Comparison of ENCODE assay signal across 17 cellular contexts in the genomic region with DNA sequence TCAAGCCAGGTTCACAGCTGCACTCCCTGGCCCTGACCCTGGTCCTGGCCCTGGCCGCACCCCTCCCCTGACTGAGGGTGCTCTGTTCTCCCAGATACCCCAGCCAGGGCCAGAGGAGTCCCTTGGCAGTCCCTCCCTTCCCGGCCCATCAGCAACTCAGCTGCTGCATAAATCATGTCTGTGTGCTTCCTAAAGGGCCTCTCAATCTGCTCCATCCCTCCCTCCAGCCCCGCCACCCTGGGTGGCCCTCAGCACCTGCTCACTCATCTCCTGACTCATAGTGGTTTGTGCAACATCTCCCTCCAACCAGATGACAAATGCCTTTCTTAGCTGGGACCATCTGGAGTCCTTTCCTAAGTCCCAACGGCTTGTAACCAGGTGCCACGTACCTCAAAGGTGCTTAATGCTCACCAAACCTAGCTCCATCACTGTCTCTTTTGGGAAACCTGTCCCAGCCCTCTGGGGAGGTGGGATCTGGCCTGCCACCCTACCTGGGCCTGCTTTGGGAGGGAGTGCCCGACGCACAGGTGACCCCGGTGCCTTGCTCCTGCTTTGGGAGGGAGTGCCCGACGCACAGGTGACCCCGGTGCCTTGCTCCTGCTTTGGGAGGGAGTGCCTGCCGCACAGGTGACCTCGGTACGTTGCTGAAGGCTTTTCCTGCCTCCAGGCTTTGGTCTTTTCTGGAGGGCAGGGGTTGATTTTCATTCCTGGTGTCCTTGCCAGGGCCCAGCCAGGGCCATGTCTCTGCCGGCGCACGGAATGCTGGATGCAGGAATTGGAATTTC. TPM values are rescaled to one million over a fixed set of nuclear protein-coding genes. Genes with fewer than 3 reads are reported as not detected.
A peak's percentile ranks its signal among the peaks of the same experiment; 100 is the strongest.
DNase-seq lines count a peak whose midpoint lies in the region; ATAC-seq and TF ChIP-seq lines count a peak whose summit lies in the region.
"Had no signal": no experiment of that assay in that cellular context is flagged by ENCODE, and none has a peak within 500 bp of the region (broad histone marks: within the 10 kb centered on the region; RNA-seq: fewer than 3 reads in every experiment).

No MANE protein-coding gene starts in this region.

- no peaks in the 10 kb centered on the region for H3K4me1 Mint-ChIP-seq in chondrocyte (ENCODE audit: low read depth)
- peaks cover 0 to 6% (median 1%) of the 10 kb centered on the region in 7 donors for H3K4me1 Mint-ChIP-seq in naive thymus-derived CD4-positive, alpha-beta T cell
- no peaks in the 10 kb centered on the region for H3K4me1 Mint-ChIP-seq in immature natural killer cell
- H3K4me1 Mint-ChIP-seq: GM23338, neural crest cell had no signal

- peaks cover 30% of the 10 kb centered on the region for H3K27me3 Mint-ChIP-seq in chondrocyte (ENCODE audit: low read depth)
- peaks cover 0 to 17% (median 0%) of the 10 kb centered on the region in 5 donors for H3K27me3 Mint-ChIP-seq in naive thymus-derived CD4-positive, alpha-beta T cell
- peaks cover 0 to 8% (median 6%) of the 10 kb centered on the region in 3 donors for H3K27me3 Mint-ChIP-seq in immature natural killer cell (ENCODE audit: low read depth in 3 of 3)
- H3K27me3 Mint-ChIP-seq: activated naive CD8-positive, alpha-beta T cell treated with anti-CD3 and anti-CD28 coated beads, Interleukin-2, amount 10 ng/mL, durations not matched to agents 7 days and 5 days had no signal

- CTCF ChIA-PET in naive thymus-derived CD4-positive, alpha-beta T cell (lab: Charles Lee) = no interaction called here

- H3K36me3 ChIP-seq in naive thymus-derived CD4-positive, alpha-beta T cell (ENCODE audit: control insufficient read depth in 2 of 3, insufficient read depth in 3 of 3, low read length in 3 of 3) = no peaks in the 10 kb centered on the region

- H3K36me3 Mint-ChIP-seq in chondrocyte (ENCODE audit: low read depth) (no peaks in the 10 kb centered on the region), immature natural killer cell (no peaks in the 10 kb centered on the region)
- no peaks in the 10 kb centered on the region for H3K36me3 Mint-ChIP-seq in naive thymus-derived CD4-positive, alpha-beta T cell
- H3K36me3 Mint-ChIP-seq: CD4-positive, CD25-positive, alpha-beta regulatory T cell had no signal

- no peak for TF ChIP-seq CTCF in chondrocyte (IDR thresholded peaks at IDR 0.05)

- intact Hi-C loops in naive thymus-derived CD4-positive, alpha-beta T cell (cut with micrococcal nuclease) = no loop called here

- H3K4me3 ChIP-seq in naive thymus-derived CD4-positive, alpha-beta T cell (ENCODE audit: low read length) = no peak overlapping the region
- H3K4me3 ChIP-seq: GM23338, SK-N-MC had no signal

- no peaks in the 10 kb centered on the region for H3K9me3 ChIP-seq in naive thymus-derived CD4-positive, alpha-beta T cell (ENCODE audit: control insufficient read depth in 2 of 3, low read length in 3 of 3)

- POLR2A ChIA-PET in naive thymus-derived CD4-positive, alpha-beta T cell (lab: Charles Lee) = no interaction called here

- H3K27ac Mint-ChIP-seq in chondrocyte (ENCODE audit: unreplicated experiment) (no peak overlapping the region), immature natural killer cell (no peak overlapping the region)
- no peak overlapping the region for H3K27ac Mint-ChIP-seq in naive thymus-derived CD4-positive, alpha-beta T cell
- H3K27ac Mint-ChIP-seq: activated naive CD8-positive, alpha-beta T cell treated with anti-CD3 and anti-CD28 coated beads, Interleukin-2, amount 10 ng/mL, durations not matched to agents 7 days and 5 days; CD4-positive, CD25-positive, alpha-beta regulatory T cell; GM23338; stimulated activated naive CD8-positive, alpha-beta T cell treated with anti-CD3 and anti-CD28 coated beads, Interleukin-15, amount 100 ng/mL, for 72 hours had no signal

- no peak for ATAC-seq in naive thymus-derived CD4-positive, alpha-beta T cell
- ATAC-seq: GM23338; stimulated activated naive CD8-positive, alpha-beta T cell treated with anti-CD3 and anti-CD28 coated beads, Interleukin-15, amount 100 ng/mL, for 72 hours had no signal

- DNase-seq in Ammon's horn (ENCODE audit: low spot score) (peak; percentile 21), H4 (ENCODE audit: low spot score) (peak; percentile 43), NCI-H345 treated with DMSO at 0.1 percent for 48 hours (lab: John Stamatoyannopoulos, UW; ENCODE audit: unreplicated experiment) (peak; percentile 84), chondrocyte (ENCODE audit: low spot score) (peak; percentile 46), AG20443 (ENCODE audit: low spot score) (no peak), middle frontal gyrus (ENCODE audit: extremely low spot score, low spot score) (no peak), immature natural killer cell (no peak)
- no peak for DNase-seq in naive thymus-derived CD4-positive, alpha-beta T cell
- DNase-seq: activated naive CD8-positive, alpha-beta T cell treated with anti-CD3 and anti-CD28 coated beads, Interleukin-2, amount 10 ng/mL, durations not matched to agents 7 days and 5 days; CD4-positive, CD25-positive, alpha-beta regulatory T cell; central memory CD4-positive, alpha-beta T cell; Kasumi-1; NCI-H526; stimulated activated naive CD8-positive, alpha-beta T cell treated with anti-CD3 and anti-CD28 coated beads, Interleukin-15, amount 100 ng/mL, for 72 hours had no signal

- H3K4me3 Mint-ChIP-seq in chondrocyte (ENCODE audit: unreplicated experiment) = no peak overlapping the region
- H3K4me3 Mint-ChIP-seq in naive thymus-derived CD4-positive, alpha-beta T cell = no peak overlapping the region
- H3K4me3 Mint-ChIP-seq in immature natural killer cell = no peak overlapping the region
- H3K4me3 Mint-ChIP-seq: activated naive CD8-positive, alpha-beta T cell treated with anti-CD3 and anti-CD28 coated beads, Interleukin-2, amount 10 ng/mL, durations not matched to agents 7 days and 5 days; CD4-positive, CD25-positive, alpha-beta regulatory T cell; GM23338; neural crest cell; stimulated activated naive CD8-positive, alpha-beta T cell treated with anti-CD3 and anti-CD28 coated beads, Interleukin-15, amount 100 ng/mL, for 72 hours had no signal

- no peak overlapping the region for H3K27ac ChIP-seq in naive thymus-derived CD4-positive, alpha-beta T cell (ENCODE audit: low read depth, low read length)
- H3K27ac ChIP-seq: SK-N-MC had no signal

- H3K9me3 Mint-ChIP-seq in chondrocyte (ENCODE audit: low read depth) (no peaks in the 10 kb centered on the region), immature natural killer cell (no peaks in the 10 kb centered on the region)
- H3K9me3 Mint-ChIP-seq in naive thymus-derived CD4-positive, alpha-beta T cell = peaks cover 0 to 4% (median 0%) of the 10 kb centered on the region in 11 donors
- H3K9me3 Mint-ChIP-seq: CD4-positive, CD25-positive, alpha-beta regulatory T cell had no signal

- no peaks in the 10 kb centered on the region for H3K27me3 ChIP-seq in naive thymus-derived CD4-positive, alpha-beta T cell (ENCODE audit: control insufficient read depth in 2 of 2, insufficient read depth in 2 of 2, low read length in 2 of 2)

- H3K4me1 ChIP-seq in naive thymus-derived CD4-positive, alpha-beta T cell (ENCODE audit: control insufficient read depth in 2 of 2, insufficient read depth in 2 of 2, low read length in 2 of 2) = no peaks in the 10 kb centered on the region

RNA-seq across cellular contexts. Expression of gene C1orf174, which starts 25.0 kb away (rescaled TPM):
- 46.3 and 49.3 TPM in 2 replicates for total RNA-seq in H4 (2014; rRNA removed; shearing (Covaris generic))
- 25.0 to 25.7 TPM (median 25.3 TPM) in 3 replicates for total RNA-seq in chondrocyte
- 10 to 100 TPM; 17.0 to 33.6 (median 27.1) TPM for total RNA-seq in naive thymus-derived CD4-positive, alpha-beta T cell
- polyA plus RNA-seq in naive thymus-derived CD4-positive, alpha-beta T cell = 10 to 100 TPM; 19.9 to 34.7 TPM
- polyA plus RNA-seq in immature natural killer cell = 10 to 100 TPM; 27.1 to 54.2 (median 34.0) TPM

Comparison
In these comparisons a context has a peak if more than half of its experiments do, and no peak if none do; other contexts are left out.
1. DNase-seq: peak in Ammon's horn (single experiment), H4 (single experiment), NCI-H345 treated with DMSO at 0.1 percent for 48 hours (single experiment) and chondrocyte (single experiment); none in naive thymus-derived CD4-positive, alpha-beta T cell (0 of 9), AG20443 (single experiment), middle frontal gyrus (single experiment) and immature natural killer cell (0 of 3).